ENCODE assay signal across 10 cellular contexts in genomic region chr16:1057252-1057932, GRCh38. TPM values are rescaled to one million over a fixed set of nuclear protein-coding genes. Genes with fewer than 3 reads are reported as not detected.
DNase-seq lines count a peak whose midpoint lies in the region; ATAC-seq and TF ChIP-seq lines count a peak whose summit lies in the region.
"Had no signal": no experiment of that assay in that cellular context is flagged by ENCODE, and none has a peak within 500 bp of the region (broad histone marks: within the 10 kb centered on the region; RNA-seq: fewer than 3 reads in every experiment).

No MANE protein-coding gene starts in this region.

- no peak overlapping the region for H3K9ac ChIP-seq in PC-3 (ENCODE audit: low read length)

- no peaks in the 10 kb centered on the region for H3K9me2 ChIP-seq in PC-3 (replicated peaks; ENCODE audit: low read length)

- no peak overlapping the region for H3K27ac ChIP-seq in PC-3 (ENCODE audit: low read length)
- H3K27ac ChIP-seq in right cardiac atrium (ENCODE audit: low read length) = no peak overlapping the region

- peak; percentile 83 for DNase-seq in GM03348 (ENCODE audit: low spot score)
- DNase-seq in PC-3 = peak; percentile 44
- DNase-seq in activated naive CD4-positive, alpha-beta T cell (lab: John Stamatoyannopoulos, UW) = peak; percentile 49 to 63 (median 57)
- peak in 2 of 3 donors; percentile 70 to 82 for DNase-seq in right cardiac atrium
- DNase-seq in stimulated activated CD4-positive, alpha-beta T cell treated with anti-CD3 and anti-CD28 coated beads, TNF-alpha, amount 100 ng/mL, for 24 hours (ENCODE audit: low read depth in 3 of 3) = peak; percentile 46 to 66 (median 57)
- no peak for DNase-seq in putamen (ENCODE audit: low spot score)

- no peaks in the 10 kb centered on the region for H4K20me1 ChIP-seq in PC-3 (ENCODE audit: low read length)

- no peak overlapping the region for H3K4me2 ChIP-seq in PC-3 (ENCODE audit: low read length)

- H3K79me2 ChIP-seq in PC-3 (ENCODE audit: low read length) = no peaks in the 10 kb centered on the region

- no peaks in the 10 kb centered on the region for H3F3A ChIP-seq in PC-3 (ENCODE audit: low read length, unreplicated experiment)

- peak; percentile 78 for TF ChIP-seq CTCF in PC-3 (conservative IDR thresholded peaks at IDR 0.05; ENCODE audit: low read depth, low read length)

- H3K27me3 ChIP-seq in PC-3 (ENCODE audit: low read length) (no peaks in the 10 kb centered on the region), right cardiac atrium (ENCODE audit: control insufficient read depth, insufficient read depth) (no peaks in the 10 kb centered on the region)

- no peaks in the 10 kb centered on the region for H3K4me1 ChIP-seq in PC-3 (ENCODE audit: insufficient read depth, low read length)
- no peaks in the 10 kb centered on the region for H3K4me1 ChIP-seq in right cardiac atrium (ENCODE audit: control insufficient read depth, insufficient read depth, low read length)

- no TSS peak for BruUV-seq in PC-3 (replicated peaks; lab: Mats Ljungman, UMichigan)

- POLR2A ChIA-PET in PC-3 (lab: Charles Lee; ENCODE audit: unreplicated experiment) = no interaction called here

- WGBS in right cardiac atrium = 25% methylated on average over 33 of the region's 33 CpGs

- peak; percentile 47; the same call in 1 of the 2 replicates for ATAC-seq in PC-3
- ATAC-seq in right cardiac atrium = peak; percentile 6 to 27
- no peak for ATAC-seq in GM21737 (IDR thresholded peaks at IDR 0.05; ENCODE audit: unreplicated experiment)
- ATAC-seq in HG03045 (IDR thresholded peaks at IDR 0.05; ENCODE audit: unreplicated experiment) = no peak

- CTCF ChIA-PET in PC-3 (lab: Charles Lee) = interaction anchor here (0.7 to 1.3 kb wide), 6 partner anchors 42 to 337 kb away, joined by 3 to 8 read pairs (median 5); no protein-coding TSS in a partner anchor

- H3K9me3 ChIP-seq in PC-3 (ENCODE audit: low read length) (no peaks in the 10 kb centered on the region), right cardiac atrium (ENCODE audit: control insufficient read depth, low read length) (no peaks in the 10 kb centered on the region)

- no peaks in the 10 kb centered on the region for H3K36me3 ChIP-seq in PC-3 (ENCODE audit: low read depth, low read length)

- intact Hi-C loops in PC-3 (cut with micrococcal nuclease) (no loop called here), right cardiac atrium (cut with DNase I) (loop anchor here in 2 of 4 donors (5.0 to 10.0 kb wide), 2 partner anchors 245 to 343 kb away; partner anchors contain the start of gene METRN (in 1 of the 2))

- H2AFZ ChIP-seq in PC-3 (ENCODE audit: low read length) = no peak overlapping the region

- H3K4me3 ChIP-seq in PC-3 (ENCODE audit: low read length) = no peak overlapping the region
- no peak overlapping the region for H3K4me3 ChIP-seq in right cardiac atrium (ENCODE audit: low read length)

RNA-seq across cellular contexts. Expression of gene SSTR5, which starts 15.2 kb away (rescaled TPM):
- total RNA-seq in PC-3 (2014; rRNA removed) = 0.51 and 1.0 TPM in 2 replicates
- 10 to 100 TPM in 3 of 4 donors, 1 to 10 TPM in 1; 7.7 to 35.3 (median 22.6) TPM for total RNA-seq in right cardiac atrium
- polyA plus RNA-seq in right cardiac atrium = 13.4 TPM
- polyA plus RNA-seq: IgD-negative memory B cell had no signal

RNA-seq across cellular contexts. Expression of gene C1QTNF8, which starts 38.7 kb away (rescaled TPM):
- total RNA-seq in PC-3 (2014; rRNA removed) = not detected in 2 replicates
- under 1 TPM in 2 of 4 donors, not detected in 2; 0.15 to 0.23 TPM for total RNA-seq in right cardiac atrium
- polyA plus RNA-seq in right cardiac atrium = 0.05 TPM
- total RNA-seq: myocyte had no signal
- polyA plus RNA-seq: IgD-negative memory B cell had no signal

Comparison
In these comparisons a context has a peak if more than half of its experiments do, and no peak if none do; other contexts are left out.
1. ATAC-seq: peak in PC-3 (single experiment) and right cardiac atrium (2 of 2); none in GM21737 (single experiment) and HG03045 (single experiment).